In the genomic region with DNA sequence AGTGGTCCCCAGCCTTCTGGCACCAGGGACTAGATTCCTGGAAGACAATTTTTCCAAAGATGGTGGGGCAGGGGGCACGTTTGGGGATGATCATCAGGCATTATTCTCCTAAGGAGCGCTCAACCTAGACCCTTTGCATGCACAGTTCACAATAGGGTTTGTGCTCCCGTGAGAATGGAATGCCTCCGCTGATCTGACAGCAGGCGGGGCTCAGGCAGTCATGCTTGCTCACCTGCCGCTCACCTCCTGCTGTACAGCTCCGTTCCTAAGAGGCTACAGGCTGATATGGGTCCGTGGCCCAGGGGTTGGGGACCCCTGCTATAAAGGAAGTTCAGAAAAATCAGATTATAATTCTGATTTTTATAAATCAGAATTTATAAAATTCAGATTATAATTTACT, we compare ENCODE assay signal across 1 cellular context.
TF ChIP-seq lines count a peak whose summit lies in the region.

No MANE protein-coding gene starts in this region.

TF ChIP-seq in HepG2, 621 proteins besides CTCF, POLR2A, EP300 and RAD21:
- TF ChIP-seq KDM6A (CRISPR knock-in tag; IDR thresholded peaks at IDR 0.05; ENCODE audit: low read depth) (no peak), SOX6 (IDR thresholded peaks at IDR 0.05) (no peak), SOX6 (CRISPR knock-in tag; IDR thresholded peaks at IDR 0.05) (0 out of 2 replicates have a peak, but pooled peaks have one; percentile 16)
TF ChIP-seq in HepG2: peak in this region for 1.
